16 cellular contexts compared by ENCODE assay signal in the genomic region with DNA sequence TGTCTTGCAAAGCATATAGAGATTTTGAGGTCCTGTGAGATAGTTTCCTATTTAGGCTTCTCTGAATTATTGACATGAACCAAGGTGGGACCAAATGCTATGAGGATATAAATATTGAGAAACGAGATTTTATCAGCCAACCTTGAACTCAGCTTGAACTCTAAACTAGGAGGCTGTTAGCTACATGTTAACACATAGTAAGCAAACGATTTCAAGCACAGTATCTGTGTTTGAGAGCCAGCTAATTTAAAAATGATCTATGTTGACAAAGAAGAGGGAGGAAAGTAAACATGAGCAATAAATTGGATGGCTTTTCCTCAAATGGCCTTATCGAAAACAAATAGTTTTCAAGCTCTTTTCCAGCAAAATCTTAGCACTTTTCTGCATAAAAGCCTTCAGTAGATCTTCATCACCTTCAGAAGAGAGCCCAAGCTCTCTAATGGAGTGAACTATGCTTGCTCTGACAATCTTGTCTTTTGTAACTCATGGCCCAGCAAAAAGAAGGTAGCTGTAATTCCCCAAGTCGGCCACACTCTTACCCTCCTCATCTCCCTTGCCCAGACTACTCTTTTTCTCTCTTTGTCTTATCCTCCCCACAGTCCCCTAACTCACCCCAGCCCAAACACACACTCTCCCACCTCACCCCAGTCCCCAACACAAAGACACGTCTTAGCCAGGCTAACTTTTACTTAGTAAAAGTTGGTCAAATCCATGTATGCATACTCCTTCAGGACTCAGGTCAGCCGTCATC. TPM values are rescaled to one million over a fixed set of nuclear protein-coding genes. Genes with fewer than 3 reads are reported as not detected.
A peak's percentile ranks its signal among the peaks of the same experiment; 100 is the strongest.
DNase-seq lines count a peak whose midpoint lies in the region; ATAC-seq, FAIRE-seq and TF ChIP-seq lines count a peak whose summit lies in the region.
"Had no signal": no experiment of that assay in that cellular context is flagged by ENCODE, and none has a peak within 500 bp of the region (broad histone marks: within the 10 kb centered on the region; RNA-seq: fewer than 3 reads in every experiment).

No MANE protein-coding gene starts in this region.

- no peak overlapping the region for H3K4me3 ChIP-seq in liver (ENCODE audit: low read depth in 1 of 3, low read length in 3 of 3)
- H3K4me3 ChIP-seq in foreskin fibroblast (ENCODE audit: low read depth in 1 of 2, low read length in 2 of 2), result no peak overlapping the region
- H3K4me3 ChIP-seq: A549, lower lobe of right lung, thyroid gland had no signal

- peak; percentile 62 for FAIRE-seq in GM19239 (lab: Jason Lieb, UNC)
- FAIRE-seq: A549 had no signal

- no peak overlapping the region for H3K9ac ChIP-seq in liver (ENCODE audit: low read depth in 1 of 2, low read length in 2 of 2)

- no peak for TF ChIP-seq CTCF in liver (IDR thresholded peaks at IDR 0.05; ENCODE audit: low read depth, low read length, missing input control)
- no peak for TF ChIP-seq CTCF in foreskin fibroblast (IDR thresholded peaks at IDR 0.05; ENCODE audit: low read depth, low read length)

- no peak for ATAC-seq in GM18867 (IDR thresholded peaks at IDR 0.05; ENCODE audit: unreplicated experiment)
- ATAC-seq: lower lobe of right lung had no signal

- H3K9me3 Mint-ChIP-seq in T-helper 1 cell treated with Interleukin-12 subunit alpha and Interleukin-12 subunit beta and Interleukin-4 antibody, amounts not matched to agents 30 μg/mL and 1 μg/mL, for 36 hours, result peaks cover 3% of the 10 kb centered on the region
- H3K9me3 Mint-ChIP-seq in activated T-helper 1 cell treated with anti-CD3 and anti-CD28 coated beads, Interleukin-12 subunit alpha, Interleukin-12 subunit beta, Interleukin-2, Interleukin-4 antibody, amounts not matched to agents 30 ng/mL and 10 ng/mL and 1 ng/mL, durations not matched to agents 14 hours and 24 hours and 36 hours, result peaks cover 3% of the 10 kb centered on the region
- H3K9me3 Mint-ChIP-seq: nephron had no signal

- peaks cover 3 to 10% (median 4%) of the 10 kb centered on the region in 4 donors for H3K4me1 ChIP-seq in liver (ENCODE audit: control insufficient read depth in 4 of 4, insufficient read depth in 4 of 4, low read length in 3 of 4)
- H3K4me1 ChIP-seq: A549, thyroid gland had no signal

- H3K9me3 ChIP-seq in liver (ENCODE audit: control insufficient read depth in 4 of 4, low read length in 3 of 4), result no peaks in the 10 kb centered on the region
- H3K9me3 ChIP-seq: A549, lower lobe of right lung, thyroid gland had no signal

- H3K27me3 Mint-ChIP-seq in T-helper 1 cell treated with Interleukin-12 subunit alpha and Interleukin-12 subunit beta and Interleukin-4 antibody, amounts not matched to agents 30 μg/mL and 1 μg/mL, for 36 hours (ENCODE audit: low read depth), result no peaks in the 10 kb centered on the region
- H3K27me3 Mint-ChIP-seq in activated T-helper 1 cell treated with anti-CD3 and anti-CD28 coated beads, Interleukin-12 subunit alpha, Interleukin-12 subunit beta, Interleukin-2, Interleukin-4 antibody, amounts not matched to agents 30 ng/mL and 10 ng/mL and 1 ng/mL, durations not matched to agents 14 hours and 24 hours and 36 hours (ENCODE audit: insufficient read depth), result no peaks in the 10 kb centered on the region

- peak overlapping the region; percentile 83 for H3K4me3 Mint-ChIP-seq in T-helper 1 cell treated with Interleukin-12 subunit alpha and Interleukin-12 subunit beta and Interleukin-4 antibody, amounts not matched to agents 30 μg/mL and 1 μg/mL, for 36 hours
- H3K4me3 Mint-ChIP-seq in activated T-helper 1 cell treated with anti-CD3 and anti-CD28 coated beads, Interleukin-12 subunit alpha, Interleukin-12 subunit beta, Interleukin-2, Interleukin-4 antibody, amounts not matched to agents 30 ng/mL and 10 ng/mL and 1 ng/mL, durations not matched to agents 14 hours and 24 hours and 36 hours, result peak overlapping the region; percentile 73
- H3K4me3 Mint-ChIP-seq: nephron had no signal

- H3K27ac ChIP-seq in liver (ENCODE audit: low read depth in 1 of 2, low read length in 2 of 2), result no peak overlapping the region
- H3K27ac ChIP-seq: A549, lower lobe of right lung, thyroid gland had no signal

- peaks cover 60% of the 10 kb centered on the region for H3K36me3 Mint-ChIP-seq in T-helper 1 cell treated with Interleukin-12 subunit alpha and Interleukin-12 subunit beta and Interleukin-4 antibody, amounts not matched to agents 30 μg/mL and 1 μg/mL, for 36 hours (ENCODE audit: low read depth)
- peaks cover 57% of the 10 kb centered on the region for H3K36me3 Mint-ChIP-seq in activated T-helper 1 cell treated with anti-CD3 and anti-CD28 coated beads, Interleukin-12 subunit alpha, Interleukin-12 subunit beta, Interleukin-2, Interleukin-4 antibody, amounts not matched to agents 30 ng/mL and 10 ng/mL and 1 ng/mL, durations not matched to agents 14 hours and 24 hours and 36 hours (ENCODE audit: low read depth)

- H3K4me1 Mint-ChIP-seq in T-helper 1 cell treated with Interleukin-12 subunit alpha and Interleukin-12 subunit beta and Interleukin-4 antibody, amounts not matched to agents 30 μg/mL and 1 μg/mL, for 36 hours (ENCODE audit: low read depth), result peaks cover 71% of the 10 kb centered on the region
- H3K4me1 Mint-ChIP-seq in activated T-helper 1 cell treated with anti-CD3 and anti-CD28 coated beads, Interleukin-12 subunit alpha, Interleukin-12 subunit beta, Interleukin-2, Interleukin-4 antibody, amounts not matched to agents 30 ng/mL and 10 ng/mL and 1 ng/mL, durations not matched to agents 14 hours and 24 hours and 36 hours (ENCODE audit: low read depth), result peaks cover 84% of the 10 kb centered on the region

- 52% methylated on average over 6 of the region's 6 CpGs for WGBS in liver

- DNase-seq in T-helper 1 cell (no peak), GM19239 (ENCODE audit: insufficient read length, low spot score) (no peak), foreskin fibroblast (no peak), NCI-H2081 (lab: John Stamatoyannopoulos, UW) (no peak)
- no peak for DNase-seq in activated T-helper 1 cell treated with anti-CD3 and anti-CD28 coated beads, Interleukin-12 subunit alpha, Interleukin-12 subunit beta, Interleukin-2, Interleukin-4 antibody, amounts not matched to agents 30 ng/mL and 10 ng/mL and 1 ng/mL, durations not matched to agents 14 hours and 24 hours and 36 hours (ENCODE audit: low spot score)
- DNase-seq: activated effector memory CD4-positive, alpha-beta T cell treated with Interleukin-2 at 50 U/mL for 16 hours; effector CD4-positive, alpha-beta T cell; Kasumi-1; lower lobe of right lung; NCI-H1694 treated with DMSO at 0.1 percent for 48 hours; thyroid gland had no signal

- no peak for TF ChIP-seq RAD21 in liver (IDR thresholded peaks at IDR 0.05)

- intact Hi-C loops in activated T-helper 1 cell treated with anti-CD3 and anti-CD28 coated beads, Interleukin-12 subunit alpha, Interleukin-12 subunit beta, Interleukin-2, Interleukin-4 antibody, amounts not matched to agents 30 ng/mL and 10 ng/mL and 1 ng/mL, durations not matched to agents 14 hours and 24 hours and 36 hours (cut with micrococcal nuclease), result loop anchor here (5.0 kb wide), 1 partner anchor 189 kb away; no protein-coding TSS in a partner anchor

- H3K27ac Mint-ChIP-seq in T-helper 1 cell treated with Interleukin-12 subunit alpha and Interleukin-12 subunit beta and Interleukin-4 antibody, amounts not matched to agents 30 μg/mL and 1 μg/mL, for 36 hours, result peak overlapping the region; percentile 96
- H3K27ac Mint-ChIP-seq in activated T-helper 1 cell treated with anti-CD3 and anti-CD28 coated beads, Interleukin-12 subunit alpha, Interleukin-12 subunit beta, Interleukin-2, Interleukin-4 antibody, amounts not matched to agents 30 ng/mL and 10 ng/mL and 1 ng/mL, durations not matched to agents 14 hours and 24 hours and 36 hours, result peak overlapping the region; percentile 96

- no peaks in the 10 kb centered on the region for H3K36me3 ChIP-seq in liver (ENCODE audit: control insufficient read depth in 4 of 4, insufficient read depth in 3 of 4, low read depth in 1 of 4, low read length in 3 of 4)
- H3K36me3 ChIP-seq: lower lobe of right lung, thyroid gland had no signal

- H3K27me3 ChIP-seq in liver (ENCODE audit: control insufficient read depth in 4 of 4, insufficient read depth in 4 of 4, low read length in 3 of 4), result no peaks in the 10 kb centered on the region
- H3K27me3 ChIP-seq: thyroid gland had no signal

TF ChIP-seq in liver, 16 proteins besides CTCF, POLR2A, EP300 and RAD21:
- no peak for TF ChIP-seq HNF4G (IDR thresholded peaks at IDR 0.05)
- no peak for TF ChIP-seq EGR1 (IDR thresholded peaks at IDR 0.05; ENCODE audit: low read depth in 2 of 2)
- peak; percentile 40 to 51 for TF ChIP-seq RXRA (IDR thresholded peaks at IDR 0.05)
- TF ChIP-seq HNF4A (conservative IDR thresholded peaks at IDR 0.05), result peak in 1 of 2 donors; percentile 3
- peak; percentile 22 for TF ChIP-seq FOXA2 (IDR thresholded peaks at IDR 0.05)
- peak; percentile 13 for TF ChIP-seq FOXA1 (IDR thresholded peaks at IDR 0.05)
- no peak for TF ChIP-seq GABPA (IDR thresholded peaks at IDR 0.05 in 1 of 2, conservative IDR thresholded peaks at IDR 0.05 in 1 of 2)
TF ChIP-seq in liver: peak in this region for 4.

RNA-seq across cellular contexts. Expression of a gene that starts 14.7 kb away (rescaled TPM):
- total RNA-seq in activated T-helper 1 cell treated with anti-CD3 and anti-CD28 coated beads, Interleukin-12 subunit alpha, Interleukin-12 subunit beta, Interleukin-2, Interleukin-4 antibody, amounts not matched to agents 30 ng/mL and 10 ng/mL and 1 ng/mL, durations not matched to agents 14 hours and 24 hours and 36 hours, result 132 and 133 TPM in 2 replicates
- under 1 TPM; 0.50 to 0.93 TPM for total RNA-seq in liver
- polyA plus RNA-seq in liver, result under 1 TPM; 0.08 to 0.17 TPM
- polyA plus RNA-seq: A549 had no signal

Comparison
In these comparisons a context has a peak if more than half of its experiments do, and no peak if none do; other contexts are left out.
1. RNA of a gene that starts 14.7 kb away (total RNA-seq): 132 to 133 TPM in activated T-helper 1 cell treated with anti-CD3 and anti-CD28 coated beads, Interleukin-12 subunit alpha, Interleukin-12 subunit beta, Interleukin-2, Interleukin-4 antibody, amounts not matched to agents 30 ng/mL and 10 ng/mL and 1 ng/mL, durations not matched to agents 14 hours and 24 hours and 36 hours; 0.50 to 0.93 TPM in liver; every median in the first group is over 10 times any median in the second.